ENCODE assay signal across 28 cellular contexts in the genomic region with DNA sequence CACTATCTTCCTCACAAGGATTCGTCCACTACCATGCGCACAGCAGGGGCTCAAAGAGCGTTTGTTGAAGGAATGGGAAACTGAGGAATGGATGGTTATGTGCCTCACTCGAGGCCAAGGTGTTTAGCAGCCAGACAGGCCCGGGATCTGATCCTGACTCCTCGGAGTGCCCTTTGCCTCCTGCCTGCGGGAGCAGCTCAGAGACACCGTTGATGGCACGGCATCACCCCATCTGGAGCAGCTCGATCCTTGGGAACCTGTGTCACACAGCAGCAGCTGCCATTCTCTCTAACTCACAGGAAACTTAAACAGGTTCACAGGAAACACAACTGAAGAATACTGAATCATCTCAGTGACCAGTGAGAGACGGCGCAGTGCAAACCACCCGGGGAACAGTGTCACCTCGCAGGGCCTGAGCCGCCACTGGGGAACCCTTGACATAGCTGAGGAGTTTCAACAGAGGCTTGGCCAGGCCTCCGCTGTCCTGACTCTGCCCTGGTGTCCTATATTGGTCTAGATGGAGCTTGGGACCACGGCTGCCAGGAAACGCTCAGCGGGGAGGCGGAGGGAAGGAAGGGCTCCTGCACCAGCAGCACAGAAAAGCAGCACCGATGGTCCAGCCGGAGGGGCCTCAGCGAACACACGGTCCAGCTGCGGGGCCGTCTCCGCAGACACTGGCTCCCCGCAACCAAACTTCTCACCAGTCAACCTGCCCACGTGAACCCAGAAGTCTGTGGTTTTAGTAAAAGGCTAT.
"Had no signal": no experiment of that assay in that cellular context is flagged by ENCODE, and none has a peak within 500 bp of the region (broad histone marks: within the 10 kb centered on the region; RNA-seq: fewer than 3 reads in every experiment).

No MANE protein-coding gene starts in this region.

- H3K4me3 Mint-ChIP-seq: activated CD8-positive, alpha-beta T cell treated with anti-CD3 and anti-CD28 coated beads for 36 hours; activated naive CD4-positive, alpha-beta T cell treated with anti-CD3 and anti-CD28 coated beads, Interleukin-2, amount 10 ng/mL, durations not matched to agents 7 days and 5 days; activated naive CD8-positive, alpha-beta T cell treated with anti-CD3 and anti-CD28 coated beads, Interleukin-2, amount 10 ng/mL, durations not matched to agents 7 days and 5 days; activated T-cell treated with anti-CD3 and anti-CD28 coated beads, Interleukin-2, amount 50 U/mL, for 72 hours; T-helper 2 cell treated with Interferon-gamma antibody and Interleukin-4, amounts not matched to agents 5 μg/mL and 100 μg/mL, for 36 hours had no signal

- H3K9ac ChIP-seq: KMS-11, SK-N-SH had no signal

- H3K4me2 ChIP-seq: KMS-11, SK-N-SH had no signal

- H3K36me3 ChIP-seq: adrenal gland, SJCRH30 had no signal

- H3K27ac ChIP-seq: adrenal gland, KMS-11, SJCRH30 had no signal

- H3K27me3 ChIP-seq: adrenal gland, SJCRH30 had no signal

- H3K27ac Mint-ChIP-seq: activated CD8-positive, alpha-beta T cell treated with anti-CD3 and anti-CD28 coated beads for 36 hours; activated naive CD4-positive, alpha-beta T cell treated with anti-CD3 and anti-CD28 coated beads, Interleukin-2, amount 10 ng/mL, durations not matched to agents 7 days and 5 days; activated naive CD8-positive, alpha-beta T cell treated with anti-CD3 and anti-CD28 coated beads, Interleukin-2, amount 10 ng/mL, durations not matched to agents 7 days and 5 days; activated T-cell treated with anti-CD3 and anti-CD28 coated beads, Interleukin-2, amount 50 U/mL, for 72 hours; activated T-helper 2 cell treated with anti-CD3 and anti-CD28 coated beads, Interferon-gamma antibody, Interleukin-2, Interleukin-4, amounts not matched to agents 10 μg/mL and 5 μg/mL and 100 μg/mL, durations not matched to agents 14 hours and 24 hours and 36 hours; T-helper 2 cell treated with Interferon-gamma antibody and Interleukin-4, amounts not matched to agents 5 μg/mL and 100 μg/mL, for 36 hours had no signal

- DNase-seq: activated CD4-positive, alpha-beta T cell treated with anti-CD3 and anti-CD28 coated beads for 4 hours; activated CD8-positive, alpha-beta memory T cell treated with anti-CD3 and anti-CD28 coated beads, Interleukin-2, amount 50 U/mL, for 4 hours; activated CD8-positive, alpha-beta T cell treated with anti-CD3 and anti-CD28 coated beads for 36 hours; activated gamma-delta T cell treated with Interleukin-2 at 50 U/mL for 16 hours; activated naive CD4-positive, alpha-beta T cell treated with anti-CD3 and anti-CD28 coated beads, Interleukin-2, amount 10 ng/mL, durations not matched to agents 7 days and 5 days; activated naive CD8-positive, alpha-beta T cell treated with anti-CD3 and anti-CD28 coated beads, Interleukin-2, amount 10 ng/mL, durations not matched to agents 7 days and 5 days; activated T-cell treated with anti-CD3 and anti-CD28 coated beads, Interleukin-2, amount 50 U/mL, for 72 hours; adrenal gland; anterior cingulate cortex; caudate nucleus; NCI-H1092 treated with DMSO at 0.1 percent for 48 hours; NCI-H1417 treated with DMSO at 0.1 percent for 48 hours; NCI-H1694; NCI-H2029; NCI-H2107; NCI-H2171 treated with DMSO at 0.1 percent for 48 hours; NCI-H226; NCI-H526; NCI-H82; NK-92 treated with Interleukin-12 subunit alpha and Interleukin-12 subunit beta, amount 100 ng/mL, for 24 hours; OCI-M1; Right ventricle myocardium superior; RPMI8226; SJCRH30; SK-N-SH had no signal

- H3K4me1 Mint-ChIP-seq: activated naive CD4-positive, alpha-beta T cell treated with anti-CD3 and anti-CD28 coated beads, Interleukin-2, amount 10 ng/mL, durations not matched to agents 7 days and 5 days had no signal

- H3K4me3 ChIP-seq: adrenal gland, SJCRH30 had no signal

- H3K9me3 Mint-ChIP-seq: activated CD8-positive, alpha-beta T cell treated with anti-CD3 and anti-CD28 coated beads for 36 hours; activated T-helper 2 cell treated with anti-CD3 and anti-CD28 coated beads, Interferon-gamma antibody, Interleukin-2, Interleukin-4, amounts not matched to agents 10 μg/mL and 5 μg/mL and 100 μg/mL, durations not matched to agents 14 hours and 24 hours and 36 hours; T-helper 2 cell treated with Interferon-gamma antibody and Interleukin-4, amounts not matched to agents 5 μg/mL and 100 μg/mL, for 36 hours had no signal

- H3K9me3 ChIP-seq: adrenal gland, SJCRH30, SK-N-SH had no signal

- H3K4me1 ChIP-seq: adrenal gland, SJCRH30 had no signal

- H3K36me3 Mint-ChIP-seq: activated naive CD4-positive, alpha-beta T cell treated with anti-CD3 and anti-CD28 coated beads, Interleukin-2, amount 10 ng/mL, durations not matched to agents 7 days and 5 days; activated naive CD8-positive, alpha-beta T cell treated with anti-CD3 and anti-CD28 coated beads, Interleukin-2, amount 10 ng/mL, durations not matched to agents 7 days and 5 days had no signal
